In genomic region chr6:73586416-73586974, GRCh38 we compare ENCODE assay signal across 8 cellular contexts.
DNase-seq lines count a peak whose midpoint lies in the region; ATAC-seq and TF ChIP-seq lines count a peak whose summit lies in the region.

No MANE protein-coding gene starts in this region.

- H3K27ac ChIP-seq in adrenal gland, result peak overlapping the region; percentile 91 to 99 (median 94)
- H3K27ac ChIP-seq in testis, result peak overlapping the region; percentile 95 to 97

- H3K9me3 ChIP-seq in adrenal gland (replicated peaks in 1 of 3) (no peaks in the 10 kb centered on the region), testis (no peaks in the 10 kb centered on the region)

- H3K27me3 ChIP-seq in adrenal gland, result no peaks in the 10 kb centered on the region
- no peaks in the 10 kb centered on the region for H3K27me3 ChIP-seq in testis

- H3K4me3 ChIP-seq in adrenal gland, result peak overlapping the region in 2 of 4 donors; percentile 4 to 40
- H3K4me3 ChIP-seq in testis, result no peak overlapping the region

- H3K36me3 ChIP-seq in adrenal gland (replicated peaks in 1 of 2) (no peaks in the 10 kb centered on the region), testis (ENCODE audit: low read depth, missing control alignments) (no peaks in the 10 kb centered on the region)

- no peak for TF ChIP-seq CTCF in adrenal gland (IDR thresholded peaks at IDR 0.05)
- no peak for TF ChIP-seq CTCF in testis (IDR thresholded peaks at IDR 0.05)

- ATAC-seq in GM18909 (IDR thresholded peaks at IDR 0.05; ENCODE audit: poor library complexity, unreplicated experiment), result peak; percentile 4
- ATAC-seq in HG03432 (IDR thresholded peaks at IDR 0.05; ENCODE audit: unreplicated experiment), result peak; percentile 9
- ATAC-seq in HG03108 (IDR thresholded peaks at IDR 0.05; ENCODE audit: unreplicated experiment), result no peak

- intact Hi-C loops in adrenal gland (cut with DNase I), result loop anchor here (5.0 to 10.0 kb wide), 2 partner anchors 62 to 64 kb away; partner anchors contain the start of gene EEF1A1 (in 2 of the 2)
- intact Hi-C loops in testis (cut with DNase I; ENCODE audit: low total_unique reads), result loop anchor here (10.0 kb wide), 1 partner anchor 62 kb away; the partner anchor contains the start of gene EEF1A1

- peak in 1 of 2 donors; percentile 62 for TF ChIP-seq POLR2A in adrenal gland (IDR thresholded peaks at IDR 0.05)
- TF ChIP-seq POLR2A in testis (IDR thresholded peaks at IDR 0.05), result no peak

- WGBS in adrenal gland, 4 donors, result 3 to 11% (median 6%) methylated on average over 6 of the region's 6 CpGs
- 24% methylated on average over 6 of the region's 6 CpGs for WGBS in testis, 2 donors

- DNase-seq in adrenal gland, result peak; percentile 33 to 82 (median 59)
- DNase-seq in kidney tubule cell (ENCODE audit: low spot score), result peak; percentile 15
- peak; percentile 82 for DNase-seq in testis
- DNase-seq in activated effector memory CD4-positive, alpha-beta T cell treated with anti-CD3 and anti-CD28 coated beads, Interleukin-2, amount 50 U/mL, for 16 hours, result no peak
- DNase-seq in activated CD4-positive, alpha-beta T cell treated with anti-CD3 and anti-CD28 coated beads for 1 hour, result no peak

- H3K4me1 ChIP-seq in adrenal gland (replicated peaks in 1 of 2) (peaks cover 20 to 25% of the 10 kb centered on the region in 2 donors), testis (peaks cover 9% of the 10 kb centered on the region)

Comparison
In these comparisons a context has a peak if more than half of its experiments do, and no peak if none do; other contexts are left out.
1. DNase-seq: peak in adrenal gland (7 of 7), kidney tubule cell (single experiment) and testis (single experiment); none in activated effector memory CD4-positive, alpha-beta T cell treated with anti-CD3 and anti-CD28 coated beads, Interleukin-2, amount 50 U/mL, for 16 hours (single experiment) and activated CD4-positive, alpha-beta T cell treated with anti-CD3 and anti-CD28 coated beads for 1 hour (single experiment).